In genomic region chr4:78065514-78066192, GRCh38 we compare ENCODE assay signal across 18 cellular contexts. TPM values are rescaled to one million over a fixed set of nuclear protein-coding genes. Genes with fewer than 3 reads are reported as not detected.
"Had no signal": no experiment of that assay in that cellular context is flagged by ENCODE, and none has a peak within 500 bp of the region (broad histone marks: within the 10 kb centered on the region; RNA-seq: fewer than 3 reads in every experiment).

No MANE protein-coding gene starts in this region.

- H3K9me3 ChIP-seq: body of pancreas, spleen, transverse colon had no signal

- H3K4me3 ChIP-seq: body of pancreas, lung, spleen, transverse colon had no signal

- H3K27me3 ChIP-seq: body of pancreas, transverse colon had no signal

- ATAC-seq: activated CD4-positive, CD25-positive, alpha-beta regulatory T cell treated with anti-CD3 and anti-CD28 coated beads, Interleukin-2, amount 50 U/mL, for 24 hours; body of pancreas; left cardiac atrium; stimulated activated naive B cell treated with anti-CD40 and anti-IgM and Interleukin-4, amounts not matched to agents 10 μg/mL and 1 μg/mL and 100 μg/mL, for 72 hours; T-helper 17 cell had no signal

- H3K36me3 ChIP-seq: spleen, transverse colon had no signal

- H3K4me1 ChIP-seq: body of pancreas, spleen had no signal

- DNase-seq: activated CD4-positive, alpha-beta T cell treated with anti-CD3 and anti-CD28 coated beads, Interleukin-2, amount 50 U/mL, for 4 hours; activated T-cell treated with anti-CD3 and anti-CD28 coated beads, Interleukin-2, amount 50 U/mL, for 1 hour; amniotic stem cell; body of pancreas; central memory CD4-positive, alpha-beta T cell; cortex of kidney; effector memory CD4-positive, alpha-beta T cell; erythroblast; hypothalamus; left cardiac atrium; midbrain; spleen; stimulated activated CD4-positive, alpha-beta T cell treated with anti-CD3 and anti-CD28 coated beads, Interleukin-1b, Interleukin-23, amount 100 ng/mL, for 48 hours; stimulated activated naive B cell treated with anti-CD40 and anti-IgM and Interleukin-4, amounts not matched to agents 10 μg/mL and 1 μg/mL and 100 μg/mL, for 72 hours; T-helper 17 cell; transverse colon had no signal

- H3K27ac ChIP-seq: body of pancreas, spleen, transverse colon had no signal

RNA-seq across cellular contexts. Expression of gene FRAS1, which starts 8.5 kb away (rescaled TPM):
- total RNA-seq: T-helper 17 cell had no signal
